25 cellular contexts compared by ENCODE assay signal in the genomic region with DNA sequence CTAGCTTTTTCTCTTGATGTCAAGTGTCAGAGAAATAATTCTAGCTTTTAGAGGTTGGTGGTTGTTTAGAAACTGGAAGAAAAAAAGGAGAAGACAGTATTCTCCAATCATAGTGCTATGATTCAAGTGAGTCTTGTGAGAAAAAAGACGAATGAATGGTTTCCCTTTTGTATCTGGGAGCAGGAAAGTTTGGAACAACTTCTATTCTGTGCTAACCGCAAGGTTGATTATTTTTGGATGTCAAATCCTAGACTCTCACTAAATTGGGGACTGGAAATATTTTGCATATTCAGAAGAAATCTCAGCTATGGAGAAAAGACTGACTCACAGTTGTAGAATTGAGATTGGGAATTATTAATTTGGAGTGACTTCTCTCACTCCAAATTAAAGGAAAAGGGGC.
DNase-seq lines count a peak whose midpoint lies in the region; ATAC-seq and TF ChIP-seq lines count a peak whose summit lies in the region.
"Had no signal": no experiment of that assay in that cellular context is flagged by ENCODE, and none has a peak within 500 bp of the region (broad histone marks: within the 10 kb centered on the region; RNA-seq: fewer than 3 reads in every experiment).

No MANE protein-coding gene starts in this region.

- peak overlapping the region; percentile 60 to 64 for H3K27ac ChIP-seq in ascending aorta
- peak overlapping the region; percentile 15 to 54 for H3K27ac ChIP-seq in thoracic aorta
- H3K27ac ChIP-seq: 22Rv1, A549, BLaER1 had no signal

- H3K4me3 ChIP-seq in AG10803 (ENCODE audit: low read length) (no peak overlapping the region), ascending aorta (no peak overlapping the region), fibroblast of the aortic adventitia (ENCODE audit: low read depth, low read length) (no peak overlapping the region), thoracic aorta (no peak overlapping the region)
- H3K4me3 ChIP-seq: A549, BLaER1, GM12878 had no signal

- intact Hi-C loops in ascending aorta (cut with DNase I) = no loop called here

- no peak for ATAC-seq in thoracic aorta (ENCODE audit: insufficient number of reproducible peaks, low FRiP score, low read depth)
- ATAC-seq: A549, GM12878 had no signal

- H3K4me1 ChIP-seq in ascending aorta (peaks cover 2 to 14% of the 10 kb centered on the region in 2 donors), thoracic aorta (ENCODE audit: control insufficient read depth in 1 of 2, low read depth in 2 of 2) (peaks cover 9 to 29% of the 10 kb centered on the region in 2 donors)
- H3K4me1 ChIP-seq: A549, BE2C had no signal

- peak; percentile 2 for DNase-seq in AG10803 (ENCODE audit: low read depth)
- DNase-seq in ascending aorta (ENCODE audit: low spot score in 2 of 2) = no peak
- peak; percentile 46 for DNase-seq in fibroblast of the aortic adventitia (ENCODE audit: low read depth)
- DNase-seq in thoracic aorta (ENCODE audit: low spot score) = no peak
- DNase-seq in cortex of kidney (lab: John Stamatoyannopoulos, UW) = no peak
- no peak for DNase-seq in effector CD8-positive, alpha-beta T cell (lab: John Stamatoyannopoulos, UW)
- DNase-seq in NCI-H1092 treated with DMSO at 0.1 percent for 48 hours (lab: John Stamatoyannopoulos, UW) = no peak
- DNase-seq in hippocampal formation (lab: John Stamatoyannopoulos, UW) = no peak
- DNase-seq: BE2C; C1 segment of cervical spinal cord; CD4-positive, alpha-beta memory T cell; CD4-positive, CD25-positive, alpha-beta regulatory T cell; CD8-positive, alpha-beta memory T cell; COR-L47; DMS 273 treated with DMSO at 0.1 percent for 48 hours; DMS153; DMS53; DMS79; DND-41; EL; GDM1 had no signal

- H3K9me3 ChIP-seq in ascending aorta (no peaks in the 10 kb centered on the region), thoracic aorta (no peaks in the 10 kb centered on the region)
- H3K9me3 ChIP-seq: A549, BE2C, BLaER1 had no signal

- H3K36me3 ChIP-seq in ascending aorta (peaks cover 25 to 33% of the 10 kb centered on the region in 2 donors), thoracic aorta (peaks cover 18% of the 10 kb centered on the region)
- H3K36me3 ChIP-seq: BE2C had no signal

- H3K27me3 ChIP-seq in ascending aorta (no peaks in the 10 kb centered on the region), thoracic aorta (replicated peaks; ENCODE audit: insufficient read depth) (no peaks in the 10 kb centered on the region)
- H3K27me3 ChIP-seq: BE2C, BLaER1 had no signal

- TF ChIP-seq CTCF in AG10803 (conservative IDR thresholded peaks at IDR 0.05; ENCODE audit: low read length) (no peak), ascending aorta (IDR thresholded peaks at IDR 0.05) (no peak), fibroblast of the aortic adventitia (IDR thresholded peaks at IDR 0.05; ENCODE audit: insufficient read depth, low read length) (no peak), thoracic aorta (IDR thresholded peaks at IDR 0.05) (no peak)

Comparison
In these comparisons a context has a peak if more than half of its experiments do, and no peak if none do; other contexts are left out.
1. DNase-seq: peak in AG10803 (single experiment) and fibroblast of the aortic adventitia (single experiment); none in ascending aorta (0 of 2), thoracic aorta (single experiment), cortex of kidney (single experiment), effector CD8-positive, alpha-beta T cell (single experiment), NCI-H1092 treated with DMSO at 0.1 percent for 48 hours (single experiment) and hippocampal formation (0 of 2).